Comparison of ENCODE assay signal across 9 cellular contexts in the genomic region with DNA sequence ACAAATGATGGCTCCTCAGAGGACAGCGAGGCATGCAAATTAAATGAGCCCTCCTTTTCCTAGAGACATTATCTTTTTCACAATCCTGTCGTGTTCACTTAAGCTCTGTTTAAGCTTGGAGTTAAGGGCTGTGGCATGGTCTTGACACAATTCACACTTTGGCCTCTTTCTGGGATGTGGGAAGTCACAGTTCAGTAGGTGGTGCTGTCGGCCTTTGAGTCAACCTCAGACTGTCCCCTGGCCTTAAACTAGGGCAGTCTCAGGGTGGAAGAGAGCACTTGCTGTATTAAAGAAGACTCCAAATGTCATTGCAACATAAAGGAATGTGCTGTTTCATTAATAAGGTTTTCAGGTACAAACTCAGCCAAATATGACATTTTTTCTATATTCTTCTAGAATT.
DNase-seq lines count a peak whose midpoint lies in the region; ATAC-seq and TF ChIP-seq lines count a peak whose summit lies in the region.
"Had no signal": no experiment of that assay in that cellular context is flagged by ENCODE, and none has a peak within 500 bp of the region (broad histone marks: within the 10 kb centered on the region; RNA-seq: fewer than 3 reads in every experiment).

No MANE protein-coding gene starts in this region.

- H3K27me3 Mint-ChIP-seq in Caco-2 (ENCODE audit: insufficient read depth, unreplicated experiment), result peaks cover 16% of the 10 kb centered on the region
- peaks cover 84% of the 10 kb centered on the region for H3K27me3 Mint-ChIP-seq in stimulated activated naive CD8-positive, alpha-beta T cell treated with anti-CD3 and anti-CD28 coated beads, Interleukin-15, amount 100 ng/mL, for 72 hours
- H3K27me3 Mint-ChIP-seq: brain had no signal

- no peaks in the 10 kb centered on the region for H3K36me3 ChIP-seq in Caco-2 (ENCODE audit: control insufficient read depth, insufficient read depth, low read length)

- H3K9me3 ChIP-seq in Caco-2, result no peaks in the 10 kb centered on the region
- H3K9me3 ChIP-seq in right cardiac atrium (ENCODE audit: control insufficient read depth, low read length), result no peaks in the 10 kb centered on the region

- no peaks in the 10 kb centered on the region for H3K4me1 Mint-ChIP-seq in Caco-2 (ENCODE audit: low read depth, unreplicated experiment)
- peaks cover 24% of the 10 kb centered on the region for H3K4me1 Mint-ChIP-seq in stimulated activated naive CD8-positive, alpha-beta T cell treated with anti-CD3 and anti-CD28 coated beads, Interleukin-15, amount 100 ng/mL, for 72 hours

- H3K4me1 ChIP-seq in Caco-2, result no peaks in the 10 kb centered on the region
- no peaks in the 10 kb centered on the region for H3K4me1 ChIP-seq in right cardiac atrium (ENCODE audit: control insufficient read depth, insufficient read depth, low read length)

- intact Hi-C loops in Caco-2 (cut with micrococcal nuclease; ENCODE audit: unreplicated experiment) (loop anchor here (1.0 to 10.0 kb wide), 3 partner anchors 85 to 710 kb away; no protein-coding TSS in a partner anchor), right cardiac atrium (cut with DNase I) (no loop called here)

- POLR2A ChIA-PET in Caco-2 (lab: Charles Lee), result no interaction called here
- POLR2A ChIA-PET in RWPE1 (lab: Yijun Ruan, JAX; ENCODE audit: low non-redundant PET), result no interaction called here

- no TSS peak for BruUV-seq in Caco-2 (replicated peaks; lab: Mats Ljungman, UMichigan)

- H3K27ac ChIP-seq in RWPE1, result no peak overlapping the region
- H3K27ac ChIP-seq in right cardiac atrium (ENCODE audit: low read length), result no peak overlapping the region

- TF ChIP-seq CTCF in Caco-2 (IDR thresholded peaks at IDR 0.05; ENCODE audit: insufficient read depth in 1 of 2, low read depth in 1 of 2, low read length in 1 of 2, severe bottlenecking in 1 of 2, unreplicated experiment in 1 of 2) (peak; percentile 35 to 51), RWPE1 (conservative IDR thresholded peaks at IDR 0.05; ENCODE audit: low read depth) (peak; percentile 23; the same call in 1 of the 2 replicates)

- H3K27ac Mint-ChIP-seq in Caco-2 (ENCODE audit: unreplicated experiment), result no peak overlapping the region
- no peak overlapping the region for H3K27ac Mint-ChIP-seq in stimulated activated naive CD8-positive, alpha-beta T cell treated with anti-CD3 and anti-CD28 coated beads, Interleukin-15, amount 100 ng/mL, for 72 hours

- no peak overlapping the region for H3K4me3 Mint-ChIP-seq in Caco-2 (ENCODE audit: unreplicated experiment)
- no peak overlapping the region for H3K4me3 Mint-ChIP-seq in stimulated activated naive CD8-positive, alpha-beta T cell treated with anti-CD3 and anti-CD28 coated beads, Interleukin-15, amount 100 ng/mL, for 72 hours
- H3K4me3 Mint-ChIP-seq: brain had no signal

- peak; percentile 38 to 41 for DNase-seq in Caco-2
- DNase-seq in RWPE1 (ENCODE audit: low spot score), result peak; percentile 25
- peak in 2 of 3 donors; percentile 18 to 41 for DNase-seq in right cardiac atrium
- peak; percentile 24 to 51 for DNase-seq in stimulated activated naive CD8-positive, alpha-beta T cell treated with anti-CD3 and anti-CD28 coated beads, Interleukin-15, amount 100 ng/mL, for 72 hours
- no peak for DNase-seq in epidermal melanocyte (ENCODE audit: insufficient read length, low spot score)
- no peak for DNase-seq in AG08395 (ENCODE audit: low spot score)

- H3K4me3 ChIP-seq in Caco-2 (ENCODE audit: low read depth, low read length), result no peak overlapping the region
- no peak overlapping the region for H3K4me3 ChIP-seq in right cardiac atrium (ENCODE audit: low read length)

- no peaks in the 10 kb centered on the region for H3K36me3 Mint-ChIP-seq in Caco-2 (ENCODE audit: insufficient read depth, unreplicated experiment)
- H3K36me3 Mint-ChIP-seq: brain had no signal

- CTCF ChIA-PET in Caco-2 (lab: Charles Lee) (interaction anchor here (1.0 kb wide), 1 partner anchor 116 kb away, joined by 3 read pairs; no protein-coding TSS in a partner anchor), RWPE1 (lab: Yijun Ruan, JAX) (interaction anchor here (0.6 to 1.0 kb wide), 5 partner anchors 87 to 882 kb away, joined by 3 to 4 read pairs (median 4); no protein-coding TSS in a partner anchor)

- peak; percentile 30 for ATAC-seq in GM18861 (IDR thresholded peaks at IDR 0.05; ENCODE audit: unreplicated experiment)
- ATAC-seq in HG03066 (IDR thresholded peaks at IDR 0.05; ENCODE audit: low read depth, unreplicated experiment), result peak; percentile 36
- peak; percentile 62 to 82 for ATAC-seq in right cardiac atrium
- peak; percentile 80 for ATAC-seq in stimulated activated naive CD8-positive, alpha-beta T cell treated with anti-CD3 and anti-CD28 coated beads, Interleukin-15, amount 100 ng/mL, for 72 hours

- H3K9me3 Mint-ChIP-seq in Caco-2 (ENCODE audit: unreplicated experiment), result no peaks in the 10 kb centered on the region
- H3K9me3 Mint-ChIP-seq in stimulated activated naive CD8-positive, alpha-beta T cell treated with anti-CD3 and anti-CD28 coated beads, Interleukin-15, amount 100 ng/mL, for 72 hours, result no peaks in the 10 kb centered on the region
- H3K9me3 Mint-ChIP-seq: brain had no signal

- 58% methylated on average over 3 of the region's 3 CpGs for WGBS in right cardiac atrium

- H3K27me3 ChIP-seq in Caco-2 (replicated peaks; ENCODE audit: control insufficient read depth, insufficient read depth, low read length), result no peaks in the 10 kb centered on the region
- no peaks in the 10 kb centered on the region for H3K27me3 ChIP-seq in right cardiac atrium (ENCODE audit: control insufficient read depth, insufficient read depth)

Comparison
In these comparisons a context has a peak if more than half of its experiments do, and no peak if none do; other contexts are left out.
1. DNase-seq: peak in Caco-2 (2 of 2), RWPE1 (single experiment), right cardiac atrium (2 of 3) and stimulated activated naive CD8-positive, alpha-beta T cell treated with anti-CD3 and anti-CD28 coated beads, Interleukin-15, amount 100 ng/mL, for 72 hours (2 of 2); none in epidermal melanocyte (single experiment) and AG08395 (single experiment).
2. ATAC-seq: peak in every context shown above with its lines; median percentile 80 in stimulated activated naive CD8-positive, alpha-beta T cell treated with anti-CD3 and anti-CD28 coated beads, Interleukin-15, amount 100 ng/mL, for 72 hours; 72 in right cardiac atrium; 36 in HG03066; 30 in GM18861.